In the genomic region with DNA sequence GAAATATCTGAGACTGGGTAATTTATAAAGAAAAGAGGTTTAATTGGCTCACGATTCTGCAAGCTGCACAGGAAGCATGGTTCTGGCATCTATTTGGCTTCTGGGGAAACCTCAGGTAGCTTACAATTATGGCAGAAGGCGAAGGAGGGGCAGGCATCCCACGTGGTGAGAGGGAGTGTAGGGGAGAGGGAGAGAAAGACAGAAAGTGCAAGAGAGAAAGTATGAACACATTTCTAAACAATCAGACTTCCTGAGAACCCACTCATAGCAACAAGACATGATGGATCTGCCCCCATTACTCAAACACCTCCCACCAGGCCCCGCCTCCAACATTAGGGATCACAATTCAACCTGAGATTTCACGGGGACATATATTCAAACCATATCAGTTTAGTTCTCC, we compare ENCODE assay signal across 20 cellular contexts.
"Had no signal": no experiment of that assay in that cellular context is flagged by ENCODE, and none has a peak within 500 bp of the region (broad histone marks: within the 10 kb centered on the region; RNA-seq: fewer than 3 reads in every experiment).

No MANE protein-coding gene starts in this region.

- H3K27me3 Mint-ChIP-seq: IgD-negative memory B cell had no signal

- H3K4me3 Mint-ChIP-seq: IgD-negative memory B cell had no signal

- H3K36me3 Mint-ChIP-seq: IgD-negative memory B cell had no signal

- ATAC-seq: K562 had no signal

- H3K27ac ChIP-seq: HL-60, KMS-11 had no signal

- H3K27ac Mint-ChIP-seq: IgD-negative memory B cell had no signal

- DNase-seq: Kasumi-1, MM.1S, NCI-H1092 treated with DMSO at 0.1 percent for 48 hours, NCI-H1436, NCI-H187, NCI-H2029, NCI-H2081 treated with DMSO at 0.1 percent for 48 hours, NCI-H2171, NCI-H226, NCI-H446, NCI-H510A, NCI-H524 treated with DMSO at 0.1 percent for 48 hours, NCI-H69, NCI-H774, RPMI8226, SHP77 had no signal
